In the genomic region with DNA sequence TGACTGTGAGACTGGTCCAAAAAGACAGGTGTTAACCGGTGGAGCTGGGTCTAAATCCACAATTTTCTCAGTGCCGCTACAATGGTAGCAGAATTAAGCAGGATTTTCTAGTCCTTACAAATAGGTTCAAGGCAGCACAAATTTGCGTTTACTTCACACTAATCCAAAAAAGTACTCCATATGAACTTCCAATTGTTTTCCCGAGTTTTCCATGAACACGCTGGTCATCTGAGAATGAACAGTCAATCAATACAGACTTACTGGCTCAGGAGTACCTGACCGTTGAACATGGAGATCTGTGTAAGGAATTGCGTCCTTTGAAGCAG, we compare ENCODE assay signal across 2 cellular contexts.
TF ChIP-seq lines count a peak whose summit lies in the region.

No MANE protein-coding gene starts in this region.

TF ChIP-seq in HepG2, 621 proteins besides CTCF, POLR2A, EP300 and RAD21 (continues in another document):
- TF ChIP-seq SAP130 (CRISPR knock-in tag; IDR thresholded peaks at IDR 0.05; ENCODE audit: low read depth) (peak; percentile 46; the same call in 1 of the 2 replicates), ARID2 (CRISPR knock-in tag; IDR thresholded peaks at IDR 0.05; ENCODE audit: borderline replicate concordance) (no peak), ZNF737 (CRISPR knock-in tag; IDR thresholded peaks at IDR 0.05; ENCODE audit: borderline replicate concordance) (no peak), HOXA9 (CRISPR knock-in tag; IDR thresholded peaks at IDR 0.05; ENCODE audit: borderline replicate concordance) (no peak)
- TF ChIP-seq, protein P1, sequence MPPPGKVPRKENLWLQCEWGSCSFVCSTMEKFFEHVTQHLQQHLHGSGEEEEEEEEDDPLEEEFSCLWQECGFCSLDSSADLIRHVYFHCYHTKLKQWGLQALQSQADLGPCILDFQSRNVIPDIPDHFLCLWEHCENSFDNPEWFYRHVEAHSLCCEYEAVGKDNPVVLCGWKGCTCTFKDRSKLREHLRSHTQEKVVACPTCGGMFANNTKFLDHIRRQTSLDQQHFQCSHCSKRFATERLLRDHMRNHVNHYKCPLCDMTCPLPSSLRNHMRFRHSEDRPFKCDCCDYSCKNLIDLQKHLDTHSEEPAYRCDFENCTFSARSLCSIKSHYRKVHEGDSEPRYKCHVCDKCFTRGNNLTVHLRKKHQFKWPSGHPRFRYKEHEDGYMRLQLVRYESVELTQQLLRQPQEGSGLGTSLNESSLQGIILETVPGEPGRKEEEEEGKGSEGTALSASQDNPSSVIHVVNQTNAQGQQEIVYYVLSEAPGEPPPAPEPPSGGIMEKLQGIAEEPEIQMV (CRISPR knock-in tag; IDR thresholded peaks at IDR 0.05; ENCODE audit: low read depth), result 0 out of 2 replicates have a peak, but pooled peaks have one; percentile 53
- TF ChIP-seq, protein P2, sequence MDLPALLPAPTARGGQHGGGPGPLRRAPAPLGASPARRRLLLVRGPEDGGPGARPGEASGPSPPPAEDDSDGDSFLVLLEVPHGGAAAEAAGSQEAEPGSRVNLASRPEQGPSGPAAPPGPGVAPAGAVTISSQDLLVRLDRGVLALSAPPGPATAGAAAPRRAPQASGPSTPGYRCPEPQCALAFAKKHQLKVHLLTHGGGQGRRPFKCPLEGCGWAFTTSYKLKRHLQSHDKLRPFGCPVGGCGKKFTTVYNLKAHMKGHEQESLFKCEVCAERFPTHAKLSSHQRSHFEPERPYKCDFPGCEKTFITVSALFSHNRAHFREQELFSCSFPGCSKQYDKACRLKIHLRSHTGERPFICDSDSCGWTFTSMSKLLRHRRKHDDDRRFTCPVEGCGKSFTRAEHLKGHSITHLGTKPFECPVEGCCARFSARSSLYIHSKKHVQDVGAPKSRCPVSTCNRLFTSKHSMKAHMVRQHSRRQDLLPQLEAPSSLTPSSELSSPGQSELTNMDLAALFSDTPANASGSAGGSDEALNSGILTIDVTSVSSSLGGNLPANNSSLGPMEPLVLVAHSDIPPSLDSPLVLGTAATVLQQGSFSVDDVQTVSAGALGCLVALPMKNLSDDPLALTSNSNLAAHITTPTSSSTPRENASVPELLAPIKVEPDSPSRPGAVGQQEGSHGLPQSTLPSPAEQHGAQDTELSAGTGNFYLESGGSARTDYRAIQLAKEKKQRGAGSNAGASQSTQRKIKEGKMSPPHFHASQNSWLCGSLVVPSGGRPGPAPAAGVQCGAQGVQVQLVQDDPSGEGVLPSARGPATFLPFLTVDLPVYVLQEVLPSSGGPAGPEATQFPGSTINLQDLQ (CRISPR knock-in tag; IDR thresholded peaks at IDR 0.05), result no peak
- TF ChIP-seq, protein P3, sequence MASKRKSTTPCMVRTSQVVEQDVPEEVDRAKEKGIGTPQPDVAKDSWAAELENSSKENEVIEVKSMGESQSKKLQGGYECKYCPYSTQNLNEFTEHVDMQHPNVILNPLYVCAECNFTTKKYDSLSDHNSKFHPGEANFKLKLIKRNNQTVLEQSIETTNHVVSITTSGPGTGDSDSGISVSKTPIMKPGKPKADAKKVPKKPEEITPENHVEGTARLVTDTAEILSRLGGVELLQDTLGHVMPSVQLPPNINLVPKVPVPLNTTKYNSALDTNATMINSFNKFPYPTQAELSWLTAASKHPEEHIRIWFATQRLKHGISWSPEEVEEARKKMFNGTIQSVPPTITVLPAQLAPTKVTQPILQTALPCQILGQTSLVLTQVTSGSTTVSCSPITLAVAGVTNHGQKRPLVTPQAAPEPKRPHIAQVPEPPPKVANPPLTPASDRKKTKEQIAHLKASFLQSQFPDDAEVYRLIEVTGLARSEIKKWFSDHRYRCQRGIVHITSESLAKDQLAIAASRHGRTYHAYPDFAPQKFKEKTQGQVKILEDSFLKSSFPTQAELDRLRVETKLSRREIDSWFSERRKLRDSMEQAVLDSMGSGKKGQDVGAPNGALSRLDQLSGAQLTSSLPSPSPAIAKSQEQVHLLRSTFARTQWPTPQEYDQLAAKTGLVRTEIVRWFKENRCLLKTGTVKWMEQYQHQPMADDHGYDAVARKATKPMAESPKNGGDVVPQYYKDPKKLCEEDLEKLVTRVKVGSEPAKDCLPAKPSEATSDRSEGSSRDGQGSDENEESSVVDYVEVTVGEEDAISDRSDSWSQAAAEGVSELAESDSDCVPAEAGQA (IDR thresholded peaks at IDR 0.05; ENCODE audit: low read depth), result no peak
- TF ChIP-seq, protein P3 (CRISPR knock-in tag; IDR thresholded peaks at IDR 0.05; ENCODE audit: borderline replicate concordance), result no peak
- TF ChIP-seq, protein P4, sequence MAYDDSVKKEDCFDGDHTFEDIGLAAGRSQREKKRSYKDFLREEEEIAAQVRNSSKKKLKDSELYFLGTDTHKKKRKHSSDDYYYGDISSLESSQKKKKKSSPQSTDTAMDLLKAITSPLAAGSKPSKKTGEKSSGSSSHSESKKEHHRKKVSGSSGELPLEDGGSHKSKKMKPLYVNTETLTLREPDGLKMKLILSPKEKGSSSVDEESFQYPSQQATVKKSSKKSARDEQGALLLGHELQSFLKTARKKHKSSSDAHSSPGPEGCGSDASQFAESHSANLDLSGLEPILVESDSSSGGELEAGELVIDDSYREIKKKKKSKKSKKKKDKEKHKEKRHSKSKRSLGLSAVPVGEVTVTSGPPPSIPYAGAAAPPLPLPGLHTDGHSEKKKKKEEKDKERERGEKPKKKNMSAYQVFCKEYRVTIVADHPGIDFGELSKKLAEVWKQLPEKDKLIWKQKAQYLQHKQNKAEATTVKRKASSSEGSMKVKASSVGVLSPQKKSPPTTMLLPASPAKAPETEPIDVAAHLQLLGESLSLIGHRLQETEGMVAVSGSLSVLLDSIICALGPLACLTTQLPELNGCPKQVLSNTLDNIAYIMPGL (CRISPR knock-in tag; IDR thresholded peaks at IDR 0.05; ENCODE audit: borderline replicate concordance in 1 of 2, low read depth in 1 of 2), result peak in 1 of 2 experiments; percentile 9; a peak in 1 of 4 replicates

TF ChIP-seq in HEK293T, 16 proteins besides CTCF, POLR2A, EP300 and RAD21:
- TF ChIP-seq, protein P5, sequence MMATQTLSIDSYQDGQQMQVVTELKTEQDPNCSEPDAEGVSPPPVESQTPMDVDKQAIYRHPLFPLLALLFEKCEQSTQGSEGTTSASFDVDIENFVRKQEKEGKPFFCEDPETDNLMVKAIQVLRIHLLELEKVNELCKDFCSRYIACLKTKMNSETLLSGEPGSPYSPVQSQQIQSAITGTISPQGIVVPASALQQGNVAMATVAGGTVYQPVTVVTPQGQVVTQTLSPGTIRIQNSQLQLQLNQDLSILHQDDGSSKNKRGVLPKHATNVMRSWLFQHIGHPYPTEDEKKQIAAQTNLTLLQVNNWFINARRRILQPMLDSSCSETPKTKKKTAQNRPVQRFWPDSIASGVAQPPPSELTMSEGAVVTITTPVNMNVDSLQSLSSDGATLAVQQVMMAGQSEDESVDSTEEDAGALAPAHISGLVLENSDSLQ (IDR thresholded peaks at IDR 0.05), result no peak
- TF ChIP-seq BHLHE40 (IDR thresholded peaks at IDR 0.05; ENCODE audit: borderline replicate concordance) (no peak), CTBP1 (IDR thresholded peaks at IDR 0.05; ENCODE audit: borderline replicate concordance) (no peak)
